10 cellular contexts compared by ENCODE assay signal in the genomic region with DNA sequence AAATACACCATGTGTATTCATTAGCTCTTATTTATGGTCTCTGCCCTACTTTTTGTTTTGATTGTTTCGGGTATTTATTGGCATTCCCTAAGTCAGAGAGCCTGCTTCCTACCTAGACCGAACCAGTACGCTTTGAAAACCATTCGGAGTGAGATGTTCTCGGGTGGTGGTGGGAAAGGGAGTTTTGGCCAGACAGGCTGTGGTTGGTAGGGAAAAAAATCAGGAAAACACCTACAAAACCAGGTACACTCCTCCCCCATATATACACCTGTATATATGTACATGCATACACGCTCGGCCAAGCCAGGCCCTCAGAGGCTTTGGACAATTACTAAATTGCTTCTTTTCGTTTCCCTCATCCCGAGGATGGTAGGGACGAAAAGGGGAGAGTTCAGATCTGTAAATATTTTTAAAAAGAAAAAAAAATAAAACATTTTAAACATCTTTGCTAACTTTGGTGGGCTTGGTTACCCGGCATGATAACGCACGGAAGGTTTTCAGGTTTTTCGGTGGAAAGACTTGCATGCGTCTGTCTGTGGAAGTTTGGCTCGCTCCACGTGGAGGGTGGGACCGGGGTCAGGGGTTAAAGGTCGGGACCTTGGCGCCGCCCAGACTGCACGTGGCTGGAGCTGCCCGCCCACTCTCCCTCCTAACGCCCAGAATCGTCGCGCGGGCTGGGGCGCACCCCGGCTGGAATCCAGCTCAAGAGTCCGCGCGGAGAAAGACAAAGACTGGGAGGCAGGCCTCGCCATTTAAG. TPM values are rescaled to one million over a fixed set of nuclear protein-coding genes. Genes with fewer than 3 reads are reported as not detected.
A peak's percentile ranks its signal among the peaks of the same experiment; 100 is the strongest.
DNase-seq lines count a peak whose midpoint lies in the region; ATAC-seq and TF ChIP-seq lines count a peak whose summit lies in the region.
"Had no signal": no experiment of that assay in that cellular context is flagged by ENCODE, and none has a peak within 500 bp of the region (broad histone marks: within the 10 kb centered on the region; RNA-seq: fewer than 3 reads in every experiment).

No MANE protein-coding gene starts in this region.

- peaks cover 51% of the 10 kb centered on the region for H3K27me3 ChIP-seq in iPS DF 6.9 (ENCODE audit: control insufficient read depth, insufficient read depth, low read length)
- H3K27me3 ChIP-seq in spleen (replicated peaks in 1 of 7) = peaks cover 41 to 81% (median 75%) of the 10 kb centered on the region in 7 donors

- H3K36me3 ChIP-seq in iPS DF 6.9 (ENCODE audit: control insufficient read depth, insufficient read depth, low read length) = no peaks in the 10 kb centered on the region
- H3K36me3 ChIP-seq in spleen = peaks cover 0 to 1% (median 0%) of the 10 kb centered on the region in 6 donors

- CTCF ChIA-PET in activated CD4-positive, alpha-beta memory T cell treated with anti-CD3 and anti-CD28 coated beads, Interleukin-2, amount 10 ng/mL, durations not matched to agents 7 days and 5 days (lab: Charles Lee) = interaction anchor here (0.8 to 3.2 kb wide), 4 partner anchors 11 to 144 kb away, joined by 3 to 21 read pairs (median 8); no protein-coding TSS in a partner anchor

- H3K4me1 Mint-ChIP-seq in T-helper 1 cell treated with Interleukin-12 subunit alpha and Interleukin-12 subunit beta and Interleukin-4 antibody, amounts not matched to agents 30 μg/mL and 1 μg/mL, for 36 hours (ENCODE audit: low read depth) = peaks cover 34% of the 10 kb centered on the region
- H3K4me1 Mint-ChIP-seq in activated CD4-positive, alpha-beta memory T cell treated with anti-CD3 and anti-CD28 coated beads, Interleukin-2, amount 10 ng/mL, durations not matched to agents 7 days and 5 days = peaks cover 51% of the 10 kb centered on the region

- ATAC-seq in GM18909 (IDR thresholded peaks at IDR 0.05; ENCODE audit: poor library complexity, unreplicated experiment) = no peak

- H3K4me3 Mint-ChIP-seq in T-helper 1 cell treated with Interleukin-12 subunit alpha and Interleukin-12 subunit beta and Interleukin-4 antibody, amounts not matched to agents 30 μg/mL and 1 μg/mL, for 36 hours = peak overlapping the region; percentile 50
- peak overlapping the region; percentile 61 for H3K4me3 Mint-ChIP-seq in activated CD4-positive, alpha-beta memory T cell treated with anti-CD3 and anti-CD28 coated beads, Interleukin-2, amount 10 ng/mL, durations not matched to agents 7 days and 5 days

- H3K9me3 ChIP-seq in iPS DF 6.9 (ENCODE audit: control insufficient read depth, insufficient read depth, low read length) (no peaks in the 10 kb centered on the region), spleen (no peaks in the 10 kb centered on the region)

- peak overlapping the region; percentile 49 for H3K27ac Mint-ChIP-seq in T-helper 1 cell treated with Interleukin-12 subunit alpha and Interleukin-12 subunit beta and Interleukin-4 antibody, amounts not matched to agents 30 μg/mL and 1 μg/mL, for 36 hours
- H3K27ac Mint-ChIP-seq in activated CD4-positive, alpha-beta memory T cell treated with anti-CD3 and anti-CD28 coated beads, Interleukin-2, amount 10 ng/mL, durations not matched to agents 7 days and 5 days = no peak overlapping the region

- intact Hi-C loops in spleen (cut with DNase I; ENCODE audit: low total_unique reads) = loop anchor here (10.0 kb wide), 1 partner anchor 196 kb away; the partner anchor contains the start of gene C10orf88

- TF ChIP-seq POLR2A in spleen (IDR thresholded peaks at IDR 0.05) = no peak

- no peak for DNase-seq in T-helper 1 cell
- no peak for DNase-seq in activated CD4-positive, alpha-beta memory T cell treated with anti-CD3 and anti-CD28 coated beads, Interleukin-2, amount 10 ng/mL, durations not matched to agents 7 days and 5 days
- no peak for DNase-seq in iPS DF 6.9 (ENCODE audit: low read depth, low spot score)
- DNase-seq in spleen = no peak
- DNase-seq in SIG-M5 (lab: John Stamatoyannopoulos, UW) = no peak
- DNase-seq in NCI-H2107 (lab: John Stamatoyannopoulos, UW) = no peak
- DNase-seq: hippocampal formation had no signal

- no peak overlapping the region for H3K27ac ChIP-seq in iPS DF 6.9 (ENCODE audit: low read length)
- no peak overlapping the region for H3K27ac ChIP-seq in spleen
- H3K27ac ChIP-seq: KMS-11 had no signal

- H3K27me3 Mint-ChIP-seq in T-helper 1 cell treated with Interleukin-12 subunit alpha and Interleukin-12 subunit beta and Interleukin-4 antibody, amounts not matched to agents 30 μg/mL and 1 μg/mL, for 36 hours (ENCODE audit: low read depth) = peaks cover 51% of the 10 kb centered on the region
- peaks cover 48% of the 10 kb centered on the region for H3K27me3 Mint-ChIP-seq in activated CD4-positive, alpha-beta memory T cell treated with anti-CD3 and anti-CD28 coated beads, Interleukin-2, amount 10 ng/mL, durations not matched to agents 7 days and 5 days

- no peak for TF ChIP-seq CTCF in spleen (IDR thresholded peaks at IDR 0.05 in 8 of 11, conservative IDR thresholded peaks at IDR 0.05 in 3 of 11)

- no CpG with 5 or more reads among the region's 34 CpGs for WGBS in iPS DF 6.9 (ENCODE audit: insufficient coverage, insufficient read length)
- 8 to 17% (median 12%) methylated on average over 23 to 34 of the region's 34 CpGs for WGBS in spleen, 5 donors

- H3K4me1 ChIP-seq in iPS DF 6.9 (ENCODE audit: control insufficient read depth, insufficient read depth, low read length) (peaks cover 9% of the 10 kb centered on the region; the same call in 1 of the 2 replicates), spleen (peaks cover 42 to 77% (median 70%) of the 10 kb centered on the region in 6 donors)

- POLR2A ChIA-PET in activated CD4-positive, alpha-beta memory T cell treated with anti-CD3 and anti-CD28 coated beads, Interleukin-2, amount 10 ng/mL, durations not matched to agents 7 days and 5 days (lab: Charles Lee) = interaction anchor here (1.0 to 4.1 kb wide), 4 partner anchors 11 to 22 kb away, joined by 3 to 27 read pairs (median 4); no protein-coding TSS in a partner anchor

- H3K4me3 ChIP-seq in iPS DF 6.9 (ENCODE audit: low read length) (peak overlapping the region; percentile 22; the same call in 1 of the 2 replicates), spleen (peak overlapping the region; percentile 2 to 72 (median 40))

- H3K36me3 Mint-ChIP-seq in T-helper 1 cell treated with Interleukin-12 subunit alpha and Interleukin-12 subunit beta and Interleukin-4 antibody, amounts not matched to agents 30 μg/mL and 1 μg/mL, for 36 hours (ENCODE audit: low read depth) = peaks cover 13% of the 10 kb centered on the region
- peaks cover 21% of the 10 kb centered on the region for H3K36me3 Mint-ChIP-seq in activated CD4-positive, alpha-beta memory T cell treated with anti-CD3 and anti-CD28 coated beads, Interleukin-2, amount 10 ng/mL, durations not matched to agents 7 days and 5 days (ENCODE audit: low read depth)

- no peaks in the 10 kb centered on the region for H3K9me3 Mint-ChIP-seq in T-helper 1 cell treated with Interleukin-12 subunit alpha and Interleukin-12 subunit beta and Interleukin-4 antibody, amounts not matched to agents 30 μg/mL and 1 μg/mL, for 36 hours
- H3K9me3 Mint-ChIP-seq in activated CD4-positive, alpha-beta memory T cell treated with anti-CD3 and anti-CD28 coated beads, Interleukin-2, amount 10 ng/mL, durations not matched to agents 7 days and 5 days = no peaks in the 10 kb centered on the region

RNA-seq across cellular contexts. Expression of gene HMX2, which starts 2.5 kb away (rescaled TPM):
- not detected for total RNA-seq in activated CD4-positive, alpha-beta memory T cell treated with anti-CD3 and anti-CD28 coated beads, Interleukin-2, amount 10 ng/mL, durations not matched to agents 7 days and 5 days
- not detected for total RNA-seq in spleen
- polyA plus RNA-seq in spleen = under 1 TPM in 1 of 3 donors, not detected in 2; 0.08 TPM

RNA-seq across cellular contexts. Expression of gene BUB3, which starts 3.8 kb away (rescaled TPM):
- total RNA-seq in activated CD4-positive, alpha-beta memory T cell treated with anti-CD3 and anti-CD28 coated beads, Interleukin-2, amount 10 ng/mL, durations not matched to agents 7 days and 5 days = 100 to 1,000 TPM; 266 to 275 TPM
- 100 to 1,000 TPM in 4 of 7 donors, 10 to 100 TPM in 3; 94.2 to 193 (median 111) TPM for total RNA-seq in spleen
- polyA plus RNA-seq in spleen = 10 to 100 TPM; 33.7 to 65.1 (median 62.2) TPM

RNA-seq across cellular contexts. Expression of gene HMX3, which starts 14.6 kb away (rescaled TPM):
- total RNA-seq in activated CD4-positive, alpha-beta memory T cell treated with anti-CD3 and anti-CD28 coated beads, Interleukin-2, amount 10 ng/mL, durations not matched to agents 7 days and 5 days = not detected
- total RNA-seq in spleen = not detected
- polyA plus RNA-seq in spleen = not detected
